In genomic region chr11:74748211-74749126, GRCh38 we compare ENCODE assay signal across 8 cellular contexts. TPM values are rescaled to one million over a fixed set of nuclear protein-coding genes. Genes with fewer than 3 reads are reported as not detected.
DNase-seq lines count a peak whose midpoint lies in the region; ATAC-seq and TF ChIP-seq lines count a peak whose summit lies in the region.

A gene with protein sequence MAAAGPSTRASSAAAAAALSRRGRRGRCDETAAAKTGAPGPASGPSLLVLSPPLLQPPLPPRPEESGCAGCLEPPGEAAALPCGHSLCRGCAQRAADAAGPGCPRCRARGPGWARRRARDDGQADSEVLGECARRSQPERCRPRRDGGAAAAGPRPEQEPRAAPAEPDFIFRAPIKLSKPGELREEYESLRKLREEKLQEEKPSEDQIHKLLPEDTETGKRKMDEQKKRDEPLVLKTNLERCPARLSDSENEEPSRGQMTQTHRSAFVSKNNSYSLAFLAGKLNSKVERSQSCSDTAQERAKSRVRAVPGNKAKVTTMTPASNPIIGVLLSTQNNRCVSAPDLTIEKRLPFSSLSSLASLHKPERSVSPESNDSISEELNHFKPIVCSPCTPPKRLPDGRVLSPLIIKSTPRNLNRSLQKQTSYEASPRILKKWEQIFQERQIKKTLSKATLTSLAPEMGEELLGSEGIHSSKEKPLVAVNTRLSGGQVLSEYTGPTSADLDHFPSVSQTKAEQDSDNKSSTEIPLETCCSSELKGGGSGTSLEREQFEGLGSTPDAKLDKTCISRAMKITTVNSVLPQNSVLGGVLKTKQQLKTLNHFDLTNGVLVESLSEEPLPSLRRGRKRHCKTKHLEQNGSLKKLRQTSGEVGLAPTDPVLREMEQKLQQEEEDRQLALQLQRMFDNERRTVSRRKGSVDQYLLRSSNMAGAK (plus strand): TSS chr11:74748849. CDS start chr11:74748881, 32 bp downstream.

- H3K4me3 Mint-ChIP-seq in T-helper 1 cell treated with Interleukin-12 subunit alpha and Interleukin-12 subunit beta and Interleukin-4 antibody, amounts not matched to agents 30 μg/mL and 1 μg/mL, for 36 hours, result peak within 1 kb of the TSS; percentile 85

- H3K27me3 ChIP-seq in left ventricle myocardium inferior (ENCODE audit: low read depth) (no peaks in the 10 kb centered on the region), prostate gland (replicated peaks; ENCODE audit: insufficient read depth) (no peaks in the 10 kb centered on the region)

- H3K9me3 ChIP-seq in left ventricle myocardium inferior (replicated peaks) (no peaks in the 10 kb centered on the region), prostate gland (no peaks in the 10 kb centered on the region)

- H3K27ac ChIP-seq in left ventricle myocardium inferior (replicated peaks), result peak within 1 kb of the TSS; percentile 96
- peak within 1 kb of the TSS; percentile 92 to 94 for H3K27ac ChIP-seq in prostate gland
- H3K27ac ChIP-seq in urinary bladder (ENCODE audit: low read depth), result peak within 1 kb of the TSS; percentile 91

- H3K36me3 ChIP-seq in left ventricle myocardium inferior, result no peaks in the 10 kb centered on the region
- H3K36me3 ChIP-seq in prostate gland, result no peaks in the 10 kb centered on the region
- peaks cover 2% of the 10 kb centered on the region for H3K36me3 ChIP-seq in urinary bladder (ENCODE audit: insufficient read depth)

- DNase-seq in GM13977 (ENCODE audit: low spot score) (peak; percentile 99), NCI-H1694 (lab: John Stamatoyannopoulos, UW) (peak; percentile 93), amniotic stem cell (lab: John Stamatoyannopoulos, UW) (peak; percentile 80), left ventricle myocardium inferior (peak; percentile 94), prostate gland (ENCODE audit: low spot score) (peak; percentile 97)

- H3K27ac Mint-ChIP-seq in T-helper 1 cell treated with Interleukin-12 subunit alpha and Interleukin-12 subunit beta and Interleukin-4 antibody, amounts not matched to agents 30 μg/mL and 1 μg/mL, for 36 hours, result peak within 1 kb of the TSS; percentile 84

- no peaks in the 10 kb centered on the region for H3K9me3 Mint-ChIP-seq in T-helper 1 cell treated with Interleukin-12 subunit alpha and Interleukin-12 subunit beta and Interleukin-4 antibody, amounts not matched to agents 30 μg/mL and 1 μg/mL, for 36 hours

- in situ Hi-C loops in GM13977 (cut with MboI; ENCODE audit: low pct_unique_long_range_greater_than_20kb, low sequenced_read_pairs, unreplicated experiment), result no loop called here

- TF ChIP-seq POLR2A in prostate gland (IDR thresholded peaks at IDR 0.05), result peak; percentile 91

- intact Hi-C loops in left ventricle myocardium inferior (cut with micrococcal nuclease), result no loop called here
- intact Hi-C loops in prostate gland (cut with DNase I), result no loop called here

- no peaks in the 10 kb centered on the region for H3K27me3 Mint-ChIP-seq in T-helper 1 cell treated with Interleukin-12 subunit alpha and Interleukin-12 subunit beta and Interleukin-4 antibody, amounts not matched to agents 30 μg/mL and 1 μg/mL, for 36 hours (ENCODE audit: low read depth)

- peaks cover 40% of the 10 kb centered on the region for H3K4me1 ChIP-seq in left ventricle myocardium inferior
- no peaks in the 10 kb centered on the region for H3K4me1 ChIP-seq in prostate gland (replicated peaks)
- peaks cover 5% of the 10 kb centered on the region for H3K4me1 ChIP-seq in urinary bladder (ENCODE audit: insufficient read depth)

- peaks cover 16% of the 10 kb centered on the region for H3K4me1 Mint-ChIP-seq in T-helper 1 cell treated with Interleukin-12 subunit alpha and Interleukin-12 subunit beta and Interleukin-4 antibody, amounts not matched to agents 30 μg/mL and 1 μg/mL, for 36 hours (ENCODE audit: low read depth)

- H3K36me3 Mint-ChIP-seq in T-helper 1 cell treated with Interleukin-12 subunit alpha and Interleukin-12 subunit beta and Interleukin-4 antibody, amounts not matched to agents 30 μg/mL and 1 μg/mL, for 36 hours (ENCODE audit: low read depth), result no peaks in the 10 kb centered on the region

- ATAC-seq in HG02884 (IDR thresholded peaks at IDR 0.05; ENCODE audit: unreplicated experiment), result peak; percentile 97

- H3K4me3 ChIP-seq in left ventricle myocardium inferior, result peak within 1 kb of the TSS; percentile 87
- peak within 1 kb of the TSS; percentile 86 to 96 for H3K4me3 ChIP-seq in prostate gland
- H3K4me3 ChIP-seq in urinary bladder (ENCODE audit: low read depth, low read length), result peak within 1 kb of the TSS; percentile 96

- no peak for TF ChIP-seq CTCF in GM13977 (IDR thresholded peaks at IDR 0.05; ENCODE audit: extremely low read depth, insufficient read depth, missing control alignments)
- TF ChIP-seq CTCF in left ventricle myocardium inferior (IDR thresholded peaks at IDR 0.05; ENCODE audit: borderline replicate concordance), result no peak
- no peak for TF ChIP-seq CTCF in prostate gland (IDR thresholded peaks at IDR 0.05)

- under 1% methylated on average over 34 of the region's 47 CpGs for WGBS in prostate gland
- under 1% methylated on average over 47 of the region's 47 CpGs for WGBS in urinary bladder

RNA-seq across cellular contexts. Expression of the gene that starts here (rescaled TPM):
- 9.6 TPM for total RNA-seq in left ventricle myocardium inferior
- 10 to 100 TPM; 19.7 to 21.2 TPM for total RNA-seq in prostate gland
- 35.8 TPM for total RNA-seq in urinary bladder
- 6.4 TPM for polyA plus RNA-seq in urinary bladder

Comparison
In these comparisons a context has a peak if more than half of its experiments do, and no peak if none do; other contexts are left out.
1. Peak in every context shown above with its lines: DNase-seq, ATAC-seq, H3K4me3 ChIP-seq and H3K27ac ChIP-seq.